ENCODE assay signal across 1 cellular context in the genomic region with DNA sequence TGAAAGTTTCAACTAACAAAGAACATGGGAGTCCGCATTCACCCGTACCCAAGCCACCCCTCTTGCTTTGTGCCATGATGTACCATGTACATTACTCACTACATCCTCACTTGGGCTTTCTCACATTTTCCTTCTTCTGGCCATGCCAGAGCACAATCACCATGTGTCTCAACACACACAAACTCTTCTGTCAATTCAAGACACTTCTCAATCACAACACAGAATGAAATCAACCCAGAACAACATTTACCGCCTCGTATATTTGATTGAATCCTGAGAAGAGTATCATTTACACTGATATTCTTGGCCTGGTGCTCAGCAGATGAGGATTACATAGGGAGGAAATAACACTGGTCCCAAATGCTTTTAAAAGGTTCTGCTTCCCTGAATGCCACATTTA.
TF ChIP-seq lines count a peak whose summit lies in the region.

No MANE protein-coding gene starts in this region.

TF ChIP-seq in WTC11, 78 proteins besides CTCF, POLR2A, EP300 and RAD21 (continued from another document):
- TF ChIP-seq, protein P1, sequence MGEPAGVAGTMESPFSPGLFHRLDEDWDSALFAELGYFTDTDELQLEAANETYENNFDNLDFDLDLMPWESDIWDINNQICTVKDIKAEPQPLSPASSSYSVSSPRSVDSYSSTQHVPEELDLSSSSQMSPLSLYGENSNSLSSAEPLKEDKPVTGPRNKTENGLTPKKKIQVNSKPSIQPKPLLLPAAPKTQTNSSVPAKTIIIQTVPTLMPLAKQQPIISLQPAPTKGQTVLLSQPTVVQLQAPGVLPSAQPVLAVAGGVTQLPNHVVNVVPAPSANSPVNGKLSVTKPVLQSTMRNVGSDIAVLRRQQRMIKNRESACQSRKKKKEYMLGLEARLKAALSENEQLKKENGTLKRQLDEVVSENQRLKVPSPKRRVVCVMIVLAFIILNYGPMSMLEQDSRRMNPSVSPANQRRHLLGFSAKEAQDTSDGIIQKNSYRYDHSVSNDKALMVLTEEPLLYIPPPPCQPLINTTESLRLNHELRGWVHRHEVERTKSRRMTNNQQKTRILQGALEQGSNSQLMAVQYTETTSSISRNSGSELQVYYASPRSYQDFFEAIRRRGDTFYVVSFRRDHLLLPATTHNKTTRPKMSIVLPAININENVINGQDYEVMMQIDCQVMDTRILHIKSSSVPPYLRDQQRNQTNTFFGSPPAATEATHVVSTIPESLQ (CRISPR knock-in tag; IDR thresholded peaks at IDR 0.05) = no peak
- TF ChIP-seq ATF1 (CRISPR knock-in tag; IDR thresholded peaks at IDR 0.05) (no peak), ZBTB21 (CRISPR knock-in tag; IDR thresholded peaks at IDR 0.05; ENCODE audit: borderline replicate concordance) (no peak), JAZF1 (CRISPR knock-in tag; IDR thresholded peaks at IDR 0.05) (no peak), ZNF317 (CRISPR knock-in tag; IDR thresholded peaks at IDR 0.05; ENCODE audit: borderline replicate concordance, low read depth) (no peak)
- TF ChIP-seq, protein P2, sequence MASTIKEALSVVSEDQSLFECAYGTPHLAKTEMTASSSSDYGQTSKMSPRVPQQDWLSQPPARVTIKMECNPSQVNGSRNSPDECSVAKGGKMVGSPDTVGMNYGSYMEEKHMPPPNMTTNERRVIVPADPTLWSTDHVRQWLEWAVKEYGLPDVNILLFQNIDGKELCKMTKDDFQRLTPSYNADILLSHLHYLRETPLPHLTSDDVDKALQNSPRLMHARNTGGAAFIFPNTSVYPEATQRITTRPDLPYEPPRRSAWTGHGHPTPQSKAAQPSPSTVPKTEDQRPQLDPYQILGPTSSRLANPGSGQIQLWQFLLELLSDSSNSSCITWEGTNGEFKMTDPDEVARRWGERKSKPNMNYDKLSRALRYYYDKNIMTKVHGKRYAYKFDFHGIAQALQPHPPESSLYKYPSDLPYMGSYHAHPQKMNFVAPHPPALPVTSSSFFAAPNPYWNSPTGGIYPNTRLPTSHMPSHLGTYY (CRISPR knock-in tag; IDR thresholded peaks at IDR 0.05) = no peak
- TF ChIP-seq, protein P3, sequence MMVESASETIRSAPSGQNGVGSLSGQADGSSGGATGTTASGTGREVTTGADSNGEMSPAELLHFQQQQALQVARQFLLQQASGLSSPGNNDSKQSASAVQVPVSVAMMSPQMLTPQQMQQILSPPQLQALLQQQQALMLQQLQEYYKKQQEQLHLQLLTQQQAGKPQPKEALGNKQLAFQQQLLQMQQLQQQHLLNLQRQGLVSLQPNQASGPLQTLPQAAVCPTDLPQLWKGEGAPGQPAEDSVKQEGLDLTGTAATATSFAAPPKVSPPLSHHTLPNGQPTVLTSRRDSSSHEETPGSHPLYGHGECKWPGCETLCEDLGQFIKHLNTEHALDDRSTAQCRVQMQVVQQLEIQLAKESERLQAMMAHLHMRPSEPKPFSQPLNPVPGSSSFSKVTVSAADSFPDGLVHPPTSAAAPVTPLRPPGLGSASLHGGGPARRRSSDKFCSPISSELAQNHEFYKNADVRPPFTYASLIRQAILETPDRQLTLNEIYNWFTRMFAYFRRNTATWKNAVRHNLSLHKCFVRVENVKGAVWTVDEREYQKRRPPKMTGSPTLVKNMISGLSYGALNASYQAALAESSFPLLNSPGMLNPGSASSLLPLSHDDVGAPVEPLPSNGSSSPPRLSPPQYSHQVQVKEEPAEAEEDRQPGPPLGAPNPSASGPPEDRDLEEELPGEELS (CRISPR knock-in tag; IDR thresholded peaks at IDR 0.05) = no peak
- TF ChIP-seq, protein P4, sequence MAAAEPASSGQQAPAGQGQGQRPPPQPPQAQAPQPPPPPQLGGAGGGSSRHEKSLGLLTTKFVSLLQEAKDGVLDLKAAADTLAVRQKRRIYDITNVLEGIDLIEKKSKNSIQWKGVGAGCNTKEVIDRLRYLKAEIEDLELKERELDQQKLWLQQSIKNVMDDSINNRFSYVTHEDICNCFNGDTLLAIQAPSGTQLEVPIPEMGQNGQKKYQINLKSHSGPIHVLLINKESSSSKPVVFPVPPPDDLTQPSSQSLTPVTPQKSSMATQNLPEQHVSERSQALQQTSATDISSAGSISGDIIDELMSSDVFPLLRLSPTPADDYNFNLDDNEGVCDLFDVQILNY (CRISPR knock-in tag; IDR thresholded peaks at IDR 0.05) = no peak
TF ChIP-seq in WTC11: peak in this region for 0.
